Comparison of ENCODE assay signal across 1 cellular context in the genomic region with DNA sequence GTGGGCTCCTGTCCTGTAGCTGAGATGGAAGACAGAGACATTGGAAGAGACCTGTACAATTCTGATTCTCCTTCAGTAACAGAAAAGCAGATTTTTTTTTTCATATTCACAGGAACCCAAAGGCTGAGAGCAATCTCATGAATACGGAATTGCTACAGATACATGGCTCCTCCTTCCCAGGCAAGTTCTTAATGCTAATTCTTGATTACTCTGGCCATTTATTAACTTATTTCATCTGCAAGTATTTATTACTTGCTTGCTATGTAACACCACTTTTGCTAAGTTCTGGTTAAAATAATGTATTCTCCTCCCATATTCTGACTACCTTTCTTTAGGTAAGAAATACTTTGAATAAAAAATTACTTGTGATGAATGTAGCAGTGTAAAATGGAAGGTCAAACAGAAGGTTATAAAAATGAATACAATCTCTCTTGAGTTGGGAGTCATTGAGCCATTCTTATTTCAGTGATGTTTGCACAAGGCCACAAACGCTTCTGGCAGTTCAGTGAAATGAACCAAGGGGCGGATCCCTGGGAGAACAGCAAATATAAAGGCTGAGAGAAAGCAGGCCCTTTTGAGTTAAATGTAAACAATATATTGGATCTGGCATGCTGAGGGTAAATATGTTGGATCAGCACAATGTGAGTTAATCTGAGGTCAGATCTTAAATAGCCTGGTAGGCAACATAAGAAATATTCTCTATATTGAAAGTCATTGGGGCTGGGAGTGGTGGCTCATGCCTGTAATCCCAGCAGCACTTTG.
TF ChIP-seq lines count a peak whose summit lies in the region.

No MANE protein-coding gene starts in this region.

TF ChIP-seq in HepG2, 621 proteins besides CTCF, POLR2A, EP300 and RAD21 (continued from another document and continues in another):
- TF ChIP-seq, protein P1, sequence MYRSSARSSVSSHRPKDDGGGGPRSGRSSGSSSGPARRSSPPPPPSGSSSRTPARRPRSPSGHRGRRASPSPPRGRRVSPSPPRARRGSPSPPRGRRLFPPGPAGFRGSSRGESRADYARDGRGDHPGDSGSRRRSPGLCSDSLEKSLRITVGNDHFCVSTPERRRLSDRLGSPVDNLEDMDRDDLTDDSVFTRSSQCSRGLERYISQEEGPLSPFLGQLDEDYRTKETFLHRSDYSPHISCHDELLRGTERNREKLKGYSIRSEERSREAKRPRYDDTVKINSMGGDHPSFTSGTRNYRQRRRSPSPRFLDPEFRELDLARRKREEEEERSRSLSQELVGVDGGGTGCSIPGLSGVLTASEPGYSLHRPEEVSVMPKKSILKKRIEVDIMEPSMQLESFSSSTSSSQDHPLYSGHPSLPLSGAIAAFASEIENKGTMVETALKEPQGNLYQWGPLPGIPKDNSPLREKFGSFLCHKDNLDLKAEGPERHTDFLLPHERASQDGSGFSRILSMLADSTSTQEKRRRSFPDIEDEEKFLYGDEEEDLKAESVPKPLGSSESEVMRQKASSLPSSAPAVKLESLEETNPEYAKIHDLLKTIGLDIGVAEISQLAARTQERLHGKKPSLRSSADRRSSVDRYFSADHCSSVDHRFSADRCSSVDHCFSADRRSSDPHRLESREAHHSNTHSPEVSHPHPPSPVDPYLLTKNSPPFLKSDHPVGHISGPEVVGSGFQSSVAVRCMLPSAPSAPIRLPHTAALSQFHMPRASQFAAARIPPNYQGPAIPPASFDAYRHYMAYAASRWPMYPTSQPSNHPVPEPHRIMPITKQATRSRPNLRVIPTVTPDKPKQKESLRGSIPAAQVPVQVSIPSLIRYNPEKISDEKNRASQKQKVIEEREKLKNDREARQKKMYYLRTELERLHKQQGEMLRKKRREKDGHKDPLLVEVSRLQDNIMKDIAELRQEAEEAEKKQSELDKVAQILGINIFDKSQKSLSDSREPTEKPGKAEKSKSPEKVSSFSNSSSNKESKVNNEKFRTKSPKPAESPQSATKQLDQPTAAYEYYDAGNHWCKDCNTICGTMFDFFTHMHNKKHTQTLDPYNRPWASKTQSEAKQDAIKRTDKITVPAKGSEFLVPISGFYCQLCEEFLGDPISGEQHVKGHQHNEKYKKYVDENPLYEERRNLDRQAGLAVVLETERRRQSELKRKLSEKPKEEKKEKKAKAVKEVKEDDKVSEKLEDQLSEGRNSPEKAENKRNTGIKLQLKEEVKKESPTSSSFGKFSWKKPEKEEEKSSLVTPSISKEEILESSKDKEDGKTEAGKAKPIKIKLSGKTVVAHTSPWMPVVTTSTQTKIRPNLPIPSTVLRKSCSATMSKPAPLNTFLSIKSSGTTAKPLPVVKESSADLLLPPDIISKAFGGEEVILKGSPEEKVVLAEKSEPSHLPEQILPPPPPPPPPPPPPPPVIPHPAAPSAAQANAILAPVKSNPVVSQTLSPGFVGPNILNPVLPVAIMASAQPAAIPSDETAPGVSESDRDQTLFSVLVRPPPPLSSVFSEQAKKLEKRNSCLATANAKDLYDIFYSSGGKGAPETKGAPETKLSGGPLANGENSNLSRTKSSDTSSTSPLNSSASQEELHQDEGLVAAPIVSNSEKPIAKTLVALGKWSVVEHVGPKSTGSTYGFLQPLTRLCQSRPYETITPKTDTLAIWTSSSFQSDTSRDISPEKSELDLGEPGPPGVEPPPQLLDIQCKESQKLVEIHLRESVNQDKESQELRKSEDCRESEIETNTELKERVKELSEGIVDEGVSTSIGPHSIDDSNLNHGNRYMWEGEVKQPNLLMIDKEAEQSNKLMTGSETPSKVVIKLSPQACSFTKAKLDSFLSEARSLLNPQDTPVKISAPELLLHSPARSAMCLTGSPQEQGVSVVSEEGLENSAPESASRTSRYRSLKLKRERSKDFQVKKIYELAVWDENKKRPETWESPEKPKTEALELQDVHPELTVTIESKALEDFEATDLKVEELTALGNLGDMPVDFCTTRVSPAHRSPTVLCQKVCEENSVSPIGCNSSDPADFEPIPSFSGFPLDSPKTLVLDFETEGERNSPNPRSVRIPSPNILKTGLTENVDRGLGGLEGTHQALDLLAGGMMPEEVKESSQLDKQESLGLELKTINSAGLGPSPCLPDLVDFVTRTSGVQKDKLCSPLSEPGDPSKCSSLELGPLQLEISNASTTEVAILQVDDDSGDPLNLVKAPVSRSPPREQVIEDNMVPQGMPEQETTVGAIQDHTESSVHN (CRISPR knock-in tag; IDR thresholded peaks at IDR 0.05) = no peak
- TF ChIP-seq KLF9 (CRISPR knock-in tag; IDR thresholded peaks at IDR 0.05; ENCODE audit: low read depth) = no peak
- no peak for TF ChIP-seq IKZF1 (IDR thresholded peaks at IDR 0.05)
- no peak for TF ChIP-seq RAD51 (IDR thresholded peaks at IDR 0.05; ENCODE audit: borderline replicate concordance)
- TF ChIP-seq ZNF83 (CRISPR knock-in tag; IDR thresholded peaks at IDR 0.05; ENCODE audit: borderline replicate concordance) = no peak
- no peak for TF ChIP-seq KDM6A (CRISPR knock-in tag; IDR thresholded peaks at IDR 0.05; ENCODE audit: low read depth)
- no peak for TF ChIP-seq NBN (conservative IDR thresholded peaks at IDR 0.05)
- no peak for TF ChIP-seq KDM5B (CRISPR knock-in tag; IDR thresholded peaks at IDR 0.05; ENCODE audit: borderline replicate concordance)
- TF ChIP-seq, protein P2, sequence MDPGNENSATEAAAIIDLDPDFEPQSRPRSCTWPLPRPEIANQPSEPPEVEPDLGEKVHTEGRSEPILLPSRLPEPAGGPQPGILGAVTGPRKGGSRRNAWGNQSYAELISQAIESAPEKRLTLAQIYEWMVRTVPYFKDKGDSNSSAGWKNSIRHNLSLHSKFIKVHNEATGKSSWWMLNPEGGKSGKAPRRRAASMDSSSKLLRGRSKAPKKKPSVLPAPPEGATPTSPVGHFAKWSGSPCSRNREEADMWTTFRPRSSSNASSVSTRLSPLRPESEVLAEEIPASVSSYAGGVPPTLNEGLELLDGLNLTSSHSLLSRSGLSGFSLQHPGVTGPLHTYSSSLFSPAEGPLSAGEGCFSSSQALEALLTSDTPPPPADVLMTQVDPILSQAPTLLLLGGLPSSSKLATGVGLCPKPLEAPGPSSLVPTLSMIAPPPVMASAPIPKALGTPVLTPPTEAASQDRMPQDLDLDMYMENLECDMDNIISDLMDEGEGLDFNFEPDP (CRISPR knock-in tag; conservative IDR thresholded peaks at IDR 0.05) = no peak
- TF ChIP-seq GZF1 (CRISPR knock-in tag; IDR thresholded peaks at IDR 0.05) = no peak
- TF ChIP-seq RARA (CRISPR knock-in tag; IDR thresholded peaks at IDR 0.05) = peak; percentile 55
- TF ChIP-seq SOX13 (IDR thresholded peaks at IDR 0.05) = 0 out of 2 replicates have a peak, but pooled peaks have one; percentile 29
- peak in 1 of 2 experiments; percentile 87; a peak in 2 of 4 replicates for TF ChIP-seq SOX13 (CRISPR knock-in tag; conservative IDR thresholded peaks at IDR 0.05 in 1 of 2, IDR thresholded peaks at IDR 0.05 in 1 of 2)
- TF ChIP-seq, protein P3, sequence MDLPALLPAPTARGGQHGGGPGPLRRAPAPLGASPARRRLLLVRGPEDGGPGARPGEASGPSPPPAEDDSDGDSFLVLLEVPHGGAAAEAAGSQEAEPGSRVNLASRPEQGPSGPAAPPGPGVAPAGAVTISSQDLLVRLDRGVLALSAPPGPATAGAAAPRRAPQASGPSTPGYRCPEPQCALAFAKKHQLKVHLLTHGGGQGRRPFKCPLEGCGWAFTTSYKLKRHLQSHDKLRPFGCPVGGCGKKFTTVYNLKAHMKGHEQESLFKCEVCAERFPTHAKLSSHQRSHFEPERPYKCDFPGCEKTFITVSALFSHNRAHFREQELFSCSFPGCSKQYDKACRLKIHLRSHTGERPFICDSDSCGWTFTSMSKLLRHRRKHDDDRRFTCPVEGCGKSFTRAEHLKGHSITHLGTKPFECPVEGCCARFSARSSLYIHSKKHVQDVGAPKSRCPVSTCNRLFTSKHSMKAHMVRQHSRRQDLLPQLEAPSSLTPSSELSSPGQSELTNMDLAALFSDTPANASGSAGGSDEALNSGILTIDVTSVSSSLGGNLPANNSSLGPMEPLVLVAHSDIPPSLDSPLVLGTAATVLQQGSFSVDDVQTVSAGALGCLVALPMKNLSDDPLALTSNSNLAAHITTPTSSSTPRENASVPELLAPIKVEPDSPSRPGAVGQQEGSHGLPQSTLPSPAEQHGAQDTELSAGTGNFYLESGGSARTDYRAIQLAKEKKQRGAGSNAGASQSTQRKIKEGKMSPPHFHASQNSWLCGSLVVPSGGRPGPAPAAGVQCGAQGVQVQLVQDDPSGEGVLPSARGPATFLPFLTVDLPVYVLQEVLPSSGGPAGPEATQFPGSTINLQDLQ (CRISPR knock-in tag; IDR thresholded peaks at IDR 0.05) = no peak
- TF ChIP-seq MED8 (CRISPR knock-in tag; IDR thresholded peaks at IDR 0.05; ENCODE audit: insufficient replicate concordance) = no peak
- TF ChIP-seq ZFP37 (CRISPR knock-in tag; IDR thresholded peaks at IDR 0.05; ENCODE audit: borderline replicate concordance) = no peak
- no peak for TF ChIP-seq ZNF563 (CRISPR knock-in tag; IDR thresholded peaks at IDR 0.05)
- TF ChIP-seq, protein P4, sequence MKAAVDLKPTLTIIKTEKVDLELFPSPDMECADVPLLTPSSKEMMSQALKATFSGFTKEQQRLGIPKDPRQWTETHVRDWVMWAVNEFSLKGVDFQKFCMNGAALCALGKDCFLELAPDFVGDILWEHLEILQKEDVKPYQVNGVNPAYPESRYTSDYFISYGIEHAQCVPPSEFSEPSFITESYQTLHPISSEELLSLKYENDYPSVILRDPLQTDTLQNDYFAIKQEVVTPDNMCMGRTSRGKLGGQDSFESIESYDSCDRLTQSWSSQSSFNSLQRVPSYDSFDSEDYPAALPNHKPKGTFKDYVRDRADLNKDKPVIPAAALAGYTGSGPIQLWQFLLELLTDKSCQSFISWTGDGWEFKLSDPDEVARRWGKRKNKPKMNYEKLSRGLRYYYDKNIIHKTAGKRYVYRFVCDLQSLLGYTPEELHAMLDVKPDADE (CRISPR knock-in tag; IDR thresholded peaks at IDR 0.05) = no peak
- TF ChIP-seq ZNF652 (CRISPR knock-in tag; IDR thresholded peaks at IDR 0.05; ENCODE audit: borderline replicate concordance, low read depth) = peak; percentile 90
- peak; percentile 99 for TF ChIP-seq SP5 (CRISPR knock-in tag; IDR thresholded peaks at IDR 0.05; ENCODE audit: borderline replicate concordance, low read depth)
- no peak for TF ChIP-seq NFKB2 (CRISPR knock-in tag; IDR thresholded peaks at IDR 0.05; ENCODE audit: borderline replicate concordance)
- no peak for TF ChIP-seq CBX1 (IDR thresholded peaks at IDR 0.05; ENCODE audit: low read depth)
- TF ChIP-seq CCAR2 (optimal IDR thresholded peaks at IDR 0.05; ENCODE audit: low read depth, low read length) = no peak
- no peak for TF ChIP-seq KAT8 (CRISPR knock-in tag; IDR thresholded peaks at IDR 0.05)
- TF ChIP-seq, protein P5, sequence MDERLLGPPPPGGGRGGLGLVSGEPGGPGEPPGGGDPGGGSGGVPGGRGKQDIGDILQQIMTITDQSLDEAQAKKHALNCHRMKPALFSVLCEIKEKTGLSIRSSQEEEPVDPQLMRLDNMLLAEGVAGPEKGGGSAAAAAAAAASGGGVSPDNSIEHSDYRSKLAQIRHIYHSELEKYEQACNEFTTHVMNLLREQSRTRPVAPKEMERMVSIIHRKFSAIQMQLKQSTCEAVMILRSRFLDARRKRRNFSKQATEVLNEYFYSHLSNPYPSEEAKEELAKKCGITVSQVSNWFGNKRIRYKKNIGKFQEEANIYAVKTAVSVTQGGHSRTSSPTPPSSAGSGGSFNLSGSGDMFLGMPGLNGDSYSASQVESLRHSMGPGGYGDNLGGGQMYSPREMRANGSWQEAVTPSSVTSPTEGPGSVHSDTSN (CRISPR knock-in tag; IDR thresholded peaks at IDR 0.05) = no peak
- no peak for TF ChIP-seq RBM39 (IDR thresholded peaks at IDR 0.05; ENCODE audit: low read depth, low read length, poor library complexity, severe bottlenecking)
- TF ChIP-seq SETDB1 (CRISPR knock-in tag; IDR thresholded peaks at IDR 0.05; ENCODE audit: borderline replicate concordance) = no peak
- TF ChIP-seq, protein P6, sequence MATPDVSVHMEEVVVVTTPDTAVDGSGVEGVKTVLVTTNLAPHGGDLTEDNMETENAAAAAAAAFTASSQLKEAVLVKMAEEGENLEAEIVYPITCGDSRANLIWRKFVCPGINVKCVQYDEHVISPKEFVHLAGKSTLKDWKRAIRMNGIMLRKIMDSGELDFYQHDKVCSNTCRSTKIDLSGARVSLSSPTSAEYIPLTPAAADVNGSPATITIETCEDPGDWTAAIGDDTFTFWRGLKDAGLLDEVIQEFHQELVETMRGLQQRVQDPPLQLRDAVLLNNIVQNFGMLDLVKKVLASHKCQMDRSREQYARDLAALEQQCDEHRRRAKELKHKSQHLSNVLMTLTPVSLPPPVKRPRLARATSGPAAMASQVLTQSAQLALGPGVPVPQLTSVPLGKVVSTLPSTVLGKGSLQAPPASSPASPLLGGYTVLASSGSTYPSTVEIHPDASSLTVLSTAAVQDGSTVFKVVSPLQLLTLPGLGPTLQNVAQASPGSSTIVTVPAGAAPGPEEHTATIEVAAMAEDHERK (CRISPR knock-in tag; IDR thresholded peaks at IDR 0.05; ENCODE audit: low read depth) = no peak
- TF ChIP-seq ZNF343 (CRISPR knock-in tag; IDR thresholded peaks at IDR 0.05) = no peak
- TF ChIP-seq MXI1 (IDR thresholded peaks at IDR 0.05; ENCODE audit: borderline replicate concordance, low read depth, low read length) = no peak
- TF ChIP-seq TOPORS (CRISPR knock-in tag; IDR thresholded peaks at IDR 0.05) = no peak
- TF ChIP-seq ADNP (CRISPR knock-in tag; IDR thresholded peaks at IDR 0.05) = no peak
- TF ChIP-seq, protein P7, sequence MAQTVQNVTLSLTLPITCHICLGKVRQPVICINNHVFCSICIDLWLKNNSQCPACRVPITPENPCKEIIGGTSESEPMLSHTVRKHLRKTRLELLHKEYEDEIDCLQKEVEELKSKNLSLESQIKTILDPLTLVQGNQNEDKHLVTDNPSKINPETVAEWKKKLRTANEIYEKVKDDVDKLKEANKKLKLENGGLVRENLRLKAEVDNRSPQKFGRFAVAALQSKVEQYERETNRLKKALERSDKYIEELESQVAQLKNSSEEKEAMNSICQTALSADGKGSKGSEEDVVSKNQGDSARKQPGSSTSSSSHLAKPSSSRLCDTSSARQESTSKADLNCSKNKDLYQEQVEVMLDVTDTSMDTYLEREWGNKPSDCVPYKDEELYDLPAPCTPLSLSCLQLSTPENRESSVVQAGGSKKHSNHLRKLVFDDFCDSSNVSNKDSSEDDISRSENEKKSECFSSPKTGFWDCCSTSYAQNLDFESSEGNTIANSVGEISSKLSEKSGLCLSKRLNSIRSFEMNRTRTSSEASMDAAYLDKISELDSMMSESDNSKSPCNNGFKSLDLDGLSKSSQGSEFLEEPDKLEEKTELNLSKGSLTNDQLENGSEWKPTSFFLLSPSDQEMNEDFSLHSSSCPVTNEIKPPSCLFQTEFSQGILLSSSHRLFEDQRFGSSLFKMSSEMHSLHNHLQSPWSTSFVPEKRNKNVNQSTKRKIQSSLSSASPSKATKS (CRISPR knock-in tag; IDR thresholded peaks at IDR 0.05) = no peak
- TF ChIP-seq KDM4B (CRISPR knock-in tag; IDR thresholded peaks at IDR 0.05) = no peak
- TF ChIP-seq ZNF556 (CRISPR knock-in tag; IDR thresholded peaks at IDR 0.05; ENCODE audit: borderline replicate concordance) = no peak
